ENCODE assay signal across 13 cellular contexts in genomic region chr5:139133237-139133636, GRCh38.
DNase-seq lines count a peak whose midpoint lies in the region; ATAC-seq lines count a peak whose summit lies in the region.
"Had no signal": no experiment of that assay in that cellular context is flagged by ENCODE, and none has a peak within 500 bp of the region (broad histone marks: within the 10 kb centered on the region; RNA-seq: fewer than 3 reads in every experiment).

No MANE protein-coding gene starts in this region.

- no peak overlapping the region for H3K4me3 ChIP-seq in muscle layer of colon (ENCODE audit: low read depth in 1 of 2, low read length in 2 of 2)
- H3K4me3 ChIP-seq: body of pancreas, testis had no signal

- H3K27me3 ChIP-seq in muscle layer of colon (ENCODE audit: control insufficient read depth in 1 of 2, insufficient read depth in 2 of 2, low read length in 2 of 2) = no peaks in the 10 kb centered on the region
- H3K27me3 ChIP-seq: body of pancreas, testis had no signal

- H3K27ac Mint-ChIP-seq in activated naive CD8-positive, alpha-beta T cell treated with anti-CD3 and anti-CD28 coated beads, Interleukin-2, amount 10 ng/mL, durations not matched to agents 7 days and 5 days = peak overlapping the region; percentile 31
- no peak overlapping the region for H3K27ac Mint-ChIP-seq in activated naive CD8-positive, alpha-beta T cell treated with anti-CD3 and anti-CD28 coated beads, Interleukin-2, amount 50 U/mL, for 24 hours
- no peak overlapping the region for H3K27ac Mint-ChIP-seq in activated CD8-positive, alpha-beta memory T cell treated with anti-CD3 and anti-CD28 coated beads, Interleukin-2, amount 10 ng/mL, durations not matched to agents 7 days and 5 days
- H3K27ac Mint-ChIP-seq: T-helper 1 cell treated with Interleukin-12 subunit alpha and Interleukin-12 subunit beta and Interleukin-4 antibody, amounts not matched to agents 30 μg/mL and 1 μg/mL, for 36 hours had no signal

- DNase-seq in activated naive CD8-positive, alpha-beta T cell treated with anti-CD3 and anti-CD28 coated beads, Interleukin-2, amount 10 ng/mL, durations not matched to agents 7 days and 5 days = no peak
- no peak for DNase-seq in activated naive CD8-positive, alpha-beta T cell treated with anti-CD3 and anti-CD28 coated beads, Interleukin-2, amount 50 U/mL, for 24 hours
- DNase-seq in NCI-H774 (lab: John Stamatoyannopoulos, UW) = peak; percentile 65
- DNase-seq in left lobe of liver (ENCODE audit: low spot score) = no peak
- DNase-seq in activated CD8-positive, alpha-beta memory T cell treated with anti-CD3 and anti-CD28 coated beads, Interleukin-2, amount 10 ng/mL, durations not matched to agents 7 days and 5 days = no peak
- DNase-seq: left cardiac atrium; NK-92 treated with Interleukin-12 subunit alpha and Interleukin-12 subunit beta, amount 100 ng/mL, for 24 hours had no signal

- H3K9ac ChIP-seq in muscle layer of colon (ENCODE audit: low read length) = no peak overlapping the region

- no peaks in the 10 kb centered on the region for H3K9me3 Mint-ChIP-seq in activated naive CD8-positive, alpha-beta T cell treated with anti-CD3 and anti-CD28 coated beads, Interleukin-2, amount 10 ng/mL, durations not matched to agents 7 days and 5 days
- H3K9me3 Mint-ChIP-seq in activated naive CD8-positive, alpha-beta T cell treated with anti-CD3 and anti-CD28 coated beads, Interleukin-2, amount 50 U/mL, for 24 hours = no peaks in the 10 kb centered on the region
- H3K9me3 Mint-ChIP-seq in activated CD8-positive, alpha-beta memory T cell treated with anti-CD3 and anti-CD28 coated beads, Interleukin-2, amount 10 ng/mL, durations not matched to agents 7 days and 5 days (ENCODE audit: low read depth) = no peaks in the 10 kb centered on the region
- H3K9me3 Mint-ChIP-seq: T-helper 1 cell treated with Interleukin-12 subunit alpha and Interleukin-12 subunit beta and Interleukin-4 antibody, amounts not matched to agents 30 μg/mL and 1 μg/mL, for 36 hours had no signal

- H3K27me3 Mint-ChIP-seq in activated naive CD8-positive, alpha-beta T cell treated with anti-CD3 and anti-CD28 coated beads, Interleukin-2, amount 10 ng/mL, durations not matched to agents 7 days and 5 days = no peaks in the 10 kb centered on the region
- H3K27me3 Mint-ChIP-seq in activated naive CD8-positive, alpha-beta T cell treated with anti-CD3 and anti-CD28 coated beads, Interleukin-2, amount 50 U/mL, for 24 hours = no peaks in the 10 kb centered on the region
- H3K27me3 Mint-ChIP-seq in activated CD8-positive, alpha-beta memory T cell treated with anti-CD3 and anti-CD28 coated beads, Interleukin-2, amount 10 ng/mL, durations not matched to agents 7 days and 5 days = no peaks in the 10 kb centered on the region

- H3K36me3 Mint-ChIP-seq in activated naive CD8-positive, alpha-beta T cell treated with anti-CD3 and anti-CD28 coated beads, Interleukin-2, amount 10 ng/mL, durations not matched to agents 7 days and 5 days = no peaks in the 10 kb centered on the region
- no peaks in the 10 kb centered on the region for H3K36me3 Mint-ChIP-seq in activated naive CD8-positive, alpha-beta T cell treated with anti-CD3 and anti-CD28 coated beads, Interleukin-2, amount 50 U/mL, for 24 hours (ENCODE audit: low read depth)
- no peaks in the 10 kb centered on the region for H3K36me3 Mint-ChIP-seq in activated CD8-positive, alpha-beta memory T cell treated with anti-CD3 and anti-CD28 coated beads, Interleukin-2, amount 10 ng/mL, durations not matched to agents 7 days and 5 days

- peaks cover 53% of the 10 kb centered on the region for H3K4me1 ChIP-seq in muscle layer of colon (ENCODE audit: insufficient read depth, low read length)

- H3K4me3 Mint-ChIP-seq in activated naive CD8-positive, alpha-beta T cell treated with anti-CD3 and anti-CD28 coated beads, Interleukin-2, amount 10 ng/mL, durations not matched to agents 7 days and 5 days = no peak overlapping the region
- H3K4me3 Mint-ChIP-seq in activated naive CD8-positive, alpha-beta T cell treated with anti-CD3 and anti-CD28 coated beads, Interleukin-2, amount 50 U/mL, for 24 hours = no peak overlapping the region
- no peak overlapping the region for H3K4me3 Mint-ChIP-seq in activated CD8-positive, alpha-beta memory T cell treated with anti-CD3 and anti-CD28 coated beads, Interleukin-2, amount 10 ng/mL, durations not matched to agents 7 days and 5 days
- H3K4me3 Mint-ChIP-seq: T-helper 1 cell treated with Interleukin-12 subunit alpha and Interleukin-12 subunit beta and Interleukin-4 antibody, amounts not matched to agents 30 μg/mL and 1 μg/mL, for 36 hours had no signal

- ATAC-seq in activated naive CD8-positive, alpha-beta T cell treated with anti-CD3 and anti-CD28 coated beads, Interleukin-2, amount 10 ng/mL, durations not matched to agents 7 days and 5 days (ENCODE audit: low read depth) = no peak
- ATAC-seq in activated naive CD8-positive, alpha-beta T cell treated with anti-CD3 and anti-CD28 coated beads, Interleukin-2, amount 50 U/mL, for 24 hours = no peak
- ATAC-seq in GM18517 (IDR thresholded peaks at IDR 0.05; ENCODE audit: unreplicated experiment) (no peak), HG02571 (IDR thresholded peaks at IDR 0.05; ENCODE audit: unreplicated experiment) (no peak), left lobe of liver (no peak)
- no peak for ATAC-seq in activated CD8-positive, alpha-beta memory T cell treated with anti-CD3 and anti-CD28 coated beads, Interleukin-2, amount 10 ng/mL, durations not matched to agents 7 days and 5 days
- ATAC-seq: body of pancreas, left cardiac atrium had no signal

- POLR2A ChIA-PET in activated naive CD8-positive, alpha-beta T cell treated with anti-CD3 and anti-CD28 coated beads, Interleukin-2, amount 10 ng/mL, durations not matched to agents 7 days and 5 days (lab: Charles Lee) = no interaction called here

- no peaks in the 10 kb centered on the region for H3K36me3 ChIP-seq in muscle layer of colon (ENCODE audit: insufficient read depth, low read length)

- no peaks in the 10 kb centered on the region for H3K4me1 Mint-ChIP-seq in activated naive CD8-positive, alpha-beta T cell treated with anti-CD3 and anti-CD28 coated beads, Interleukin-2, amount 10 ng/mL, durations not matched to agents 7 days and 5 days
- peaks cover 5% of the 10 kb centered on the region for H3K4me1 Mint-ChIP-seq in activated naive CD8-positive, alpha-beta T cell treated with anti-CD3 and anti-CD28 coated beads, Interleukin-2, amount 50 U/mL, for 24 hours
- H3K4me1 Mint-ChIP-seq in activated CD8-positive, alpha-beta memory T cell treated with anti-CD3 and anti-CD28 coated beads, Interleukin-2, amount 10 ng/mL, durations not matched to agents 7 days and 5 days = no peaks in the 10 kb centered on the region

- peak overlapping the region; percentile 90 for H3K27ac ChIP-seq in muscle layer of colon (ENCODE audit: low read depth, low read length)
- H3K27ac ChIP-seq: testis had no signal

- CTCF ChIA-PET in activated CD8-positive, alpha-beta memory T cell treated with anti-CD3 and anti-CD28 coated beads, Interleukin-2, amount 10 ng/mL, durations not matched to agents 7 days and 5 days (lab: Charles Lee) = no interaction called here

- no peaks in the 10 kb centered on the region for H3K9me3 ChIP-seq in muscle layer of colon (ENCODE audit: low read length)
- H3K9me3 ChIP-seq: body of pancreas, testis had no signal
